In genomic region chr1:42979888-42980800, GRCh38 we compare ENCODE assay signal across 1 cellular context.
TF ChIP-seq lines count a peak whose summit lies in the region.

No MANE protein-coding gene starts in this region.

TF ChIP-seq in K562, 482 proteins besides CTCF, POLR2A, EP300 and RAD21 (continued from another document):
- TF ChIP-seq, protein P1, sequence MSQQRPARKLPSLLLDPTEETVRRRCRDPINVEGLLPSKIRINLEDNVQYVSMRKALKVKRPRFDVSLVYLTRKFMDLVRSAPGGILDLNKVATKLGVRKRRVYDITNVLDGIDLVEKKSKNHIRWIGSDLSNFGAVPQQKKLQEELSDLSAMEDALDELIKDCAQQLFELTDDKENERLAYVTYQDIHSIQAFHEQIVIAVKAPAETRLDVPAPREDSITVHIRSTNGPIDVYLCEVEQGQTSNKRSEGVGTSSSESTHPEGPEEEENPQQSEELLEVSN (IDR thresholded peaks at IDR 0.05; ENCODE audit: borderline replicate concordance in 1 of 2, extremely low read depth in 1 of 2, insufficient read depth in 1 of 2, insufficient read length in 1 of 2, low read depth in 1 of 2, low read length in 1 of 2, poor library complexity in 1 of 2, severe bottlenecking in 1 of 2): no peak
- TF ChIP-seq YBX1 (IDR thresholded peaks at IDR 0.05): no peak
